12 cellular contexts compared by ENCODE assay signal in the genomic region with DNA sequence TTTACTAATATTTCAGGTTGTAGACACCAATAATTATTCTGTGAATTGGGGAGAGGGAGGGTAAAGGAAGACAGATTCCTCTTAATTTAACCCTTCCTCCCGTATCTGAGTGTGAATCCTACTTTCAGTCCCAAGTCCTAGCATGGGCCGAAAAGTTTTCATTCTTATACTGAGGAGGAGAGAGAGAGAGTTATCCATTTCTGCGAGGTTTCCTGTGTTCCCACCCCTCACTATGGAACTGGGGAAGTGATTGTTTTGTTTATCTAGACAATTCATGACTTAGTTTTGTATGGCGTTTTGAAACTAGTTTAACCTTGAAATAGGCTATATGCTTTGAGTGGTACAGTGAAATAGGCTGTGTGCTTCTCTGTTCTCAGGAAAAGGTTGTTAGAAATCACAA.
A peak's percentile ranks its signal among the peaks of the same experiment; 100 is the strongest.
DNase-seq lines count a peak whose midpoint lies in the region; ATAC-seq and TF ChIP-seq lines count a peak whose summit lies in the region.
"Had no signal": no experiment of that assay in that cellular context is flagged by ENCODE, and none has a peak within 500 bp of the region (broad histone marks: within the 10 kb centered on the region; RNA-seq: fewer than 3 reads in every experiment).

No MANE protein-coding gene starts in this region.

- H3K4me3 Mint-ChIP-seq in neural crest cell, result peak overlapping the region; percentile 91

- H3K4me3 ChIP-seq in Karpas-422 (ENCODE audit: low read length), result no peak overlapping the region

- H3K27me3 Mint-ChIP-seq in neural crest cell (ENCODE audit: low read depth), result peaks cover 61% of the 10 kb centered on the region

- H3K4me1 ChIP-seq in Karpas-422 (ENCODE audit: low read length), result peaks cover 11% of the 10 kb centered on the region
- H3K4me1 ChIP-seq: colonic mucosa had no signal

- no peaks in the 10 kb centered on the region for H3K79me2 ChIP-seq in Karpas-422 (ENCODE audit: low read length)

- no peak for TF ChIP-seq CTCF in neural crest cell (conservative IDR thresholded peaks at IDR 0.05)

- H4K20me1 ChIP-seq in Karpas-422 (ENCODE audit: insufficient read depth, low read depth, low read length), result no peaks in the 10 kb centered on the region

- H3K27ac Mint-ChIP-seq in neural crest cell (ENCODE audit: unreplicated experiment), result no peak overlapping the region

- H3K9me2 ChIP-seq in Karpas-422 (replicated peaks; ENCODE audit: insufficient read depth, low read length), result no peaks in the 10 kb centered on the region

- no peak overlapping the region for H3K27ac ChIP-seq in Karpas-422 (ENCODE audit: low read length)
- H3K27ac ChIP-seq: 22Rv1, colonic mucosa, upper lobe of right lung had no signal

- H2AFZ ChIP-seq in Karpas-422 (ENCODE audit: low read length), result peak overlapping the region; percentile 48

- H3K27me3 ChIP-seq in Karpas-422 (ENCODE audit: low read length), result 0 out of 2 replicates have a peak, but pooled peaks cover 2% of the 10 kb centered on the region

- peak; percentile 49 for DNase-seq in NCI-H2227 (lab: John Stamatoyannopoulos, UW; ENCODE audit: unreplicated experiment)
- no peak for DNase-seq in NCI-H2227 treated with DMSO at 0.1 percent for 48 hours (lab: John Stamatoyannopoulos, UW)
- no peak for DNase-seq in Karpas-422
- peak; percentile 58 for DNase-seq in dermis blood vessel endothelial cell
- no peak for DNase-seq in neural crest cell (ENCODE audit: low read depth, low spot score)
- DNase-seq in superior temporal gyrus (ENCODE audit: extremely low spot score), result no peak
- DNase-seq: NCI-H1092 had no signal

- no peaks in the 10 kb centered on the region for H3K36me3 Mint-ChIP-seq in neural crest cell (ENCODE audit: low read depth)

- H3K4me1 Mint-ChIP-seq in neural crest cell, result peaks cover 16% of the 10 kb centered on the region

- no peak overlapping the region for H3K4me2 ChIP-seq in Karpas-422 (ENCODE audit: low read depth, low read length, poor library complexity, severe bottlenecking)

- no peak for ATAC-seq in activated CD4-positive, CD25-positive, alpha-beta regulatory T cell treated with anti-CD3 and anti-CD28 coated beads, Interleukin-2, amount 50 U/mL, for 24 hours
- no peak for ATAC-seq in GM18907 (IDR thresholded peaks at IDR 0.05; ENCODE audit: unreplicated experiment)

- H3K36me3 ChIP-seq in Karpas-422 (ENCODE audit: insufficient read depth, low read length), result no peaks in the 10 kb centered on the region
- H3K36me3 ChIP-seq: colonic mucosa, upper lobe of right lung had no signal

- no peak overlapping the region for H3K9ac ChIP-seq in Karpas-422 (ENCODE audit: low read length)

- no peaks in the 10 kb centered on the region for H3K9me3 ChIP-seq in Karpas-422 (ENCODE audit: low read length)
- H3K9me3 ChIP-seq: colonic mucosa, upper lobe of right lung had no signal

- no peaks in the 10 kb centered on the region for H3K9me3 Mint-ChIP-seq in neural crest cell

Comparison
In these comparisons a context has a peak if more than half of its experiments do, and no peak if none do; other contexts are left out.
1. DNase-seq: peak in NCI-H2227 (single experiment) and dermis blood vessel endothelial cell (single experiment); none in NCI-H2227 treated with DMSO at 0.1 percent for 48 hours (single experiment), Karpas-422 (single experiment), neural crest cell (single experiment) and superior temporal gyrus (single experiment).